In the genomic region with DNA sequence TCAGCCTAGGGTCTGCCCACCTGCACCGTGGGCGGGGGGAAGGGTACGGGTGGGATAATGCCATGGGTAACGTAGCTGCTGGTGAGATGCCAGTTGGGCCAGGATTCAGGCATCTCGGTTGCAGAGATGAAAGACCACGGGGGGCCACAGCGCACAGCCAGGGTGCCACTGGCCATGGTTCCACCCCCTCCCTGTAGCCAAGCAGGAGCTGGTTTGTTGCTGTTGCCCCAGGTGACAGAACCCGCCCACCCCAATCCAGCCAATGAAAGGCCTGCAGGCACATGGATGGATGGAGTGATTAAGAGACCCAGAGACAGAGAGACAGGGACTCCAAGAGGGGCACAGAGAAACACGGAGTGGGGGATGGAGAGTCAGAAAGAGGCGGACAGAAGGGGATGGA, we compare ENCODE assay signal across 13 cellular contexts. TPM values are rescaled to one million over a fixed set of nuclear protein-coding genes. Genes with fewer than 3 reads are reported as not detected.
DNase-seq lines count a peak whose midpoint lies in the region; ATAC-seq and TF ChIP-seq lines count a peak whose summit lies in the region.
"Had no signal": no experiment of that assay in that cellular context is flagged by ENCODE, and none has a peak within 500 bp of the region (broad histone marks: within the 10 kb centered on the region; RNA-seq: fewer than 3 reads in every experiment).

No MANE protein-coding gene starts in this region.

- no peak overlapping the region for H3K23ac ChIP-seq in H9 (ENCODE audit: insufficient read length, low read depth, low read length)
- no peak overlapping the region for H3K23ac ChIP-seq in neuronal stem cell (ENCODE audit: low read depth, low read length, poor library complexity)

- no peak overlapping the region for H3K14ac ChIP-seq in H9 (ENCODE audit: insufficient read depth, low read length)
- H3K14ac ChIP-seq in neuronal stem cell (ENCODE audit: low read length): no peak overlapping the region

- no peak overlapping the region for H4K91ac ChIP-seq in H9 (ENCODE audit: insufficient read length, low read depth, low read length)
- no peak overlapping the region for H4K91ac ChIP-seq in neuronal stem cell (ENCODE audit: low read depth, low read length, poor library complexity)

- H3K27ac ChIP-seq in H9 (ENCODE audit: insufficient read length, low read depth, low read length) (no peak overlapping the region), neuronal stem cell (replicated peaks; ENCODE audit: low read length) (no peak overlapping the region)
- H3K27ac ChIP-seq: neutrophil had no signal

- H3K79me2 ChIP-seq in H9 (ENCODE audit: insufficient read depth, low read length): no peaks in the 10 kb centered on the region

- H3K4ac ChIP-seq in H9 (ENCODE audit: low read depth, low read length): no peak overlapping the region
- H3K4ac ChIP-seq in neuronal stem cell (ENCODE audit: low read length): no peak overlapping the region

- peaks cover 15% of the 10 kb centered on the region; the same call in 1 of the 2 replicates for H3K27me3 ChIP-seq in H9 (ENCODE audit: insufficient read depth, low read length)
- peaks cover 8 to 72% (median 39%) of the 10 kb centered on the region in 3 experiments for H3K27me3 ChIP-seq in neuronal stem cell (ENCODE audit: control insufficient read depth in 3 of 3, insufficient read depth in 3 of 3, low read depth in 1 of 3, low read length in 3 of 3)

- H2BK15ac ChIP-seq in H9 (ENCODE audit: low read depth, low read length): no peak overlapping the region
- H2BK15ac ChIP-seq in neuronal stem cell (ENCODE audit: low read length): peak overlapping the region; percentile 37

- no peak overlapping the region for H2BK120ac ChIP-seq in H9 (ENCODE audit: low read depth, low read length, poor library complexity, severe bottlenecking)
- H2BK120ac ChIP-seq in neuronal stem cell (ENCODE audit: low read depth, low read length): no peak overlapping the region

- no peak for TF ChIP-seq CTCF in H9 (conservative IDR thresholded peaks at IDR 0.05)

- no peak overlapping the region for H2AK5ac ChIP-seq in H9 (ENCODE audit: insufficient read length, low read length)
- peak overlapping the region; percentile 46 for H2AK5ac ChIP-seq in neuronal stem cell (ENCODE audit: low read depth, low read length)

- H3K18ac ChIP-seq in H9 (ENCODE audit: insufficient read length, low read depth, low read length) (no peak overlapping the region), neuronal stem cell (ENCODE audit: low read length) (peak overlapping the region; percentile 76)

- intact Hi-C loops in activated CD4-positive, alpha-beta T cell treated with anti-CD3 and anti-CD28 coated beads for 36 hours (cut with DNase I, micrococcal nuclease): loop anchor here in 1 of 2 experiments (5.0 kb wide), 1 partner anchor 94 kb away; no protein-coding TSS in a partner anchor

- H3K27me3 Mint-ChIP-seq in activated CD4-positive, alpha-beta T cell treated with anti-CD3 and anti-CD28 coated beads for 36 hours: peaks cover 39% of the 10 kb centered on the region
- peaks cover 66% of the 10 kb centered on the region for H3K27me3 Mint-ChIP-seq in activated CD4-positive, alpha-beta T cell treated with anti-CD3 and anti-CD28 coated beads, Interleukin-2, amount 10 ng/mL, durations not matched to agents 7 days and 5 days
- H3K27me3 Mint-ChIP-seq in H9 (ENCODE audit: low read depth): peaks cover 83% of the 10 kb centered on the region
- peaks cover 52% of the 10 kb centered on the region for H3K27me3 Mint-ChIP-seq in central memory CD8-positive, alpha-beta T cell
- H3K27me3 Mint-ChIP-seq in stimulated activated memory B cell treated with anti-CD40 and anti-IgM and Interleukin-4, amounts not matched to agents 10 μg/mL and 1 μg/mL and 100 μg/mL, for 72 hours: peaks cover 82% of the 10 kb centered on the region

- no peak overlapping the region for H3K4me3 Mint-ChIP-seq in activated CD4-positive, alpha-beta T cell treated with anti-CD3 and anti-CD28 coated beads for 36 hours
- no peak overlapping the region for H3K4me3 Mint-ChIP-seq in activated CD4-positive, alpha-beta T cell treated with anti-CD3 and anti-CD28 coated beads, Interleukin-2, amount 10 ng/mL, durations not matched to agents 7 days and 5 days
- H3K4me3 Mint-ChIP-seq in H9: no peak overlapping the region
- peak overlapping the region; percentile 79 for H3K4me3 Mint-ChIP-seq in central memory CD8-positive, alpha-beta T cell
- no peak overlapping the region for H3K4me3 Mint-ChIP-seq in stimulated activated memory B cell treated with anti-CD40 and anti-IgM and Interleukin-4, amounts not matched to agents 10 μg/mL and 1 μg/mL and 100 μg/mL, for 72 hours

- H3K4me1 Mint-ChIP-seq in activated CD4-positive, alpha-beta T cell treated with anti-CD3 and anti-CD28 coated beads for 36 hours: peaks cover 20% of the 10 kb centered on the region
- H3K4me1 Mint-ChIP-seq in activated CD4-positive, alpha-beta T cell treated with anti-CD3 and anti-CD28 coated beads, Interleukin-2, amount 10 ng/mL, durations not matched to agents 7 days and 5 days: peaks cover 23% of the 10 kb centered on the region
- H3K4me1 Mint-ChIP-seq in H9: peaks cover 22 to 31% of the 10 kb centered on the region in 2 experiments
- peaks cover 22% of the 10 kb centered on the region for H3K4me1 Mint-ChIP-seq in central memory CD8-positive, alpha-beta T cell
- peaks cover 27% of the 10 kb centered on the region for H3K4me1 Mint-ChIP-seq in stimulated activated memory B cell treated with anti-CD40 and anti-IgM and Interleukin-4, amounts not matched to agents 10 μg/mL and 1 μg/mL and 100 μg/mL, for 72 hours

- POLR2A ChIA-PET in activated CD4-positive, alpha-beta T cell treated with anti-CD3 and anti-CD28 coated beads for 36 hours (lab: Charles Lee): no interaction called here
- POLR2A ChIA-PET in activated CD4-positive, alpha-beta T cell treated with anti-CD3 and anti-CD28 coated beads, Interleukin-2, amount 10 ng/mL, durations not matched to agents 7 days and 5 days (lab: Charles Lee): no interaction called here

- no peaks in the 10 kb centered on the region for H3K36me3 ChIP-seq in neuronal stem cell (replicated peaks in 1 of 2; ENCODE audit: control insufficient read depth in 2 of 2, insufficient read depth in 2 of 2, low read length in 2 of 2)
- H3K36me3 ChIP-seq: neutrophil had no signal

- peak; percentile 66 for DNase-seq in activated CD4-positive, alpha-beta T cell treated with anti-CD3 and anti-CD28 coated beads for 36 hours
- DNase-seq in activated CD4-positive, alpha-beta T cell treated with anti-CD3 and anti-CD28 coated beads, Interleukin-2, amount 10 ng/mL, durations not matched to agents 7 days and 5 days: no peak
- peak; percentile 62 for DNase-seq in H9
- no peak for DNase-seq in central memory CD8-positive, alpha-beta T cell (ENCODE audit: low spot score in 2 of 2)
- DNase-seq in neuronal stem cell (ENCODE audit: low spot score): no peak
- DNase-seq in GOT3 (lab: John Stamatoyannopoulos, UW): no peak
- DNase-seq in Ammon's horn (ENCODE audit: low spot score): no peak
- DNase-seq: effector memory CD4-positive, alpha-beta T cell; NK-92 treated with Interleukin-12 subunit alpha and Interleukin-12 subunit beta, amount 100 ng/mL, for 24 hours had no signal

- no peaks in the 10 kb centered on the region for H4K20me1 ChIP-seq in H9 (ENCODE audit: control insufficient read depth, insufficient read depth, insufficient read length)

- no peaks in the 10 kb centered on the region for H3K4me1 ChIP-seq in H9 (ENCODE audit: insufficient read depth, low read length)
- peaks cover 9 to 17% of the 10 kb centered on the region in 2 donors for H3K4me1 ChIP-seq in neuronal stem cell (ENCODE audit: control insufficient read depth in 2 of 2, insufficient read depth in 1 of 2, low read depth in 1 of 2, low read length in 2 of 2)

- no peaks in the 10 kb centered on the region for H3K79me1 ChIP-seq in H9 (ENCODE audit: insufficient read depth, low read depth, low read length, poor library complexity, severe bottlenecking)
- H3K79me1 ChIP-seq in neuronal stem cell (ENCODE audit: low read depth, low read length): no peaks in the 10 kb centered on the region

- peak; percentile 37 for ATAC-seq in activated CD4-positive, alpha-beta T cell treated with anti-CD3 and anti-CD28 coated beads for 36 hours
- ATAC-seq in central memory CD8-positive, alpha-beta T cell (replicated peaks; ENCODE audit: extremely low read depth, poor library complexity, severe bottlenecking): no peak
- no peak for ATAC-seq in stimulated activated memory B cell treated with anti-CD40 and anti-IgM and Interleukin-4, amounts not matched to agents 10 μg/mL and 1 μg/mL and 100 μg/mL, for 72 hours

- H3K4me2 ChIP-seq in H9 (ENCODE audit: insufficient read depth, insufficient read length, low read length) (no peak overlapping the region), neuronal stem cell (ENCODE audit: insufficient read depth, low read length, poor library complexity, severe bottlenecking) (no peak overlapping the region)

- H3K4me3 ChIP-seq in neuronal stem cell (ENCODE audit: low read length in 2 of 2): no peak overlapping the region

- H2BK20ac ChIP-seq in H9 (ENCODE audit: low read depth, low read length, poor library complexity, severe bottlenecking): no peak overlapping the region

- H3K36me3 Mint-ChIP-seq in activated CD4-positive, alpha-beta T cell treated with anti-CD3 and anti-CD28 coated beads for 36 hours (ENCODE audit: low read depth): no peaks in the 10 kb centered on the region
- H3K36me3 Mint-ChIP-seq in activated CD4-positive, alpha-beta T cell treated with anti-CD3 and anti-CD28 coated beads, Interleukin-2, amount 10 ng/mL, durations not matched to agents 7 days and 5 days (ENCODE audit: low read depth): no peaks in the 10 kb centered on the region
- H3K36me3 Mint-ChIP-seq in H9 (ENCODE audit: insufficient read depth in 1 of 3, low read depth in 3 of 3): no peaks in the 10 kb centered on the region; a peak in 1 of 7 replicates
- H3K36me3 Mint-ChIP-seq in central memory CD8-positive, alpha-beta T cell (ENCODE audit: insufficient read depth): peaks cover 1% of the 10 kb centered on the region
- no peaks in the 10 kb centered on the region for H3K36me3 Mint-ChIP-seq in stimulated activated memory B cell treated with anti-CD40 and anti-IgM and Interleukin-4, amounts not matched to agents 10 μg/mL and 1 μg/mL and 100 μg/mL, for 72 hours
- H3K36me3 Mint-ChIP-seq: type B pancreatic cell had no signal

- no peak overlapping the region for H3T11ph ChIP-seq in H9 (ENCODE audit: low read length)

- H3K9me3 ChIP-seq in H9 (ENCODE audit: control insufficient read depth, low read depth, low read length) (no peaks in the 10 kb centered on the region), neuronal stem cell (replicated peaks in 1 of 2; ENCODE audit: control insufficient read depth in 2 of 2, insufficient read depth in 1 of 2, low read depth in 1 of 2, low read length in 2 of 2) (no peaks in the 10 kb centered on the region)
- H3K9me3 ChIP-seq: neutrophil had no signal

- H3K9ac ChIP-seq in H9 (ENCODE audit: extremely low read depth, insufficient read length, low read length) (no peak overlapping the region), neuronal stem cell (ENCODE audit: low read depth, low read length, poor library complexity) (no peak overlapping the region)

- no peak overlapping the region for H3K27ac Mint-ChIP-seq in activated CD4-positive, alpha-beta T cell treated with anti-CD3 and anti-CD28 coated beads for 36 hours
- no peak overlapping the region for H3K27ac Mint-ChIP-seq in activated CD4-positive, alpha-beta T cell treated with anti-CD3 and anti-CD28 coated beads, Interleukin-2, amount 10 ng/mL, durations not matched to agents 7 days and 5 days
- no peak overlapping the region for H3K27ac Mint-ChIP-seq in H9
- no peak overlapping the region for H3K27ac Mint-ChIP-seq in central memory CD8-positive, alpha-beta T cell (ENCODE audit: low read depth)
- no peak overlapping the region for H3K27ac Mint-ChIP-seq in stimulated activated memory B cell treated with anti-CD40 and anti-IgM and Interleukin-4, amounts not matched to agents 10 μg/mL and 1 μg/mL and 100 μg/mL, for 72 hours
- H3K27ac Mint-ChIP-seq: T-helper 2 cell treated with Interferon-gamma antibody and Interleukin-4, amounts not matched to agents 5 μg/mL and 100 μg/mL, for 36 hours; type B pancreatic cell had no signal

- no peak overlapping the region for H4K5ac ChIP-seq in H9 (ENCODE audit: insufficient read length, low read depth, low read length)

- H2AFZ ChIP-seq in H9 (ENCODE audit: low read length): no peak overlapping the region
- no peak overlapping the region for H2AFZ ChIP-seq in neuronal stem cell (ENCODE audit: low read length)

- H3K9me3 Mint-ChIP-seq in activated CD4-positive, alpha-beta T cell treated with anti-CD3 and anti-CD28 coated beads for 36 hours (ENCODE audit: low read depth): no peaks in the 10 kb centered on the region
- no peaks in the 10 kb centered on the region for H3K9me3 Mint-ChIP-seq in activated CD4-positive, alpha-beta T cell treated with anti-CD3 and anti-CD28 coated beads, Interleukin-2, amount 10 ng/mL, durations not matched to agents 7 days and 5 days
- peaks cover 0 to 2% of the 10 kb centered on the region in 2 experiments; a peak in 1 of 5 replicates for H3K9me3 Mint-ChIP-seq in H9
- no peaks in the 10 kb centered on the region for H3K9me3 Mint-ChIP-seq in central memory CD8-positive, alpha-beta T cell
- no peaks in the 10 kb centered on the region for H3K9me3 Mint-ChIP-seq in stimulated activated memory B cell treated with anti-CD40 and anti-IgM and Interleukin-4, amounts not matched to agents 10 μg/mL and 1 μg/mL and 100 μg/mL, for 72 hours
- H3K9me3 Mint-ChIP-seq: T-helper 2 cell treated with Interferon-gamma antibody and Interleukin-4, amounts not matched to agents 5 μg/mL and 100 μg/mL, for 36 hours; type B pancreatic cell had no signal

- H3K56ac ChIP-seq in H9 (ENCODE audit: insufficient read length, low read depth, low read length): no peak overlapping the region

- H2BK5ac ChIP-seq in H9 (ENCODE audit: insufficient read length, low read length): no peak overlapping the region
- H2BK5ac ChIP-seq in neuronal stem cell (ENCODE audit: low read length): no peak overlapping the region

- H2BK12ac ChIP-seq in H9 (ENCODE audit: insufficient read length, low read depth, low read length): no peak overlapping the region
- H2BK12ac ChIP-seq in neuronal stem cell (ENCODE audit: low read length): no peak overlapping the region

- CTCF ChIA-PET in activated CD4-positive, alpha-beta T cell treated with anti-CD3 and anti-CD28 coated beads for 36 hours (lab: Charles Lee): interaction anchor here (1.3 to 2.0 kb wide), 3 partner anchors 7 to 88 kb away, joined by 3 to 5 read pairs (median 4); partner anchors contain the start of genes GYS1 and RUVBL2
- CTCF ChIA-PET in activated CD4-positive, alpha-beta T cell treated with anti-CD3 and anti-CD28 coated beads, Interleukin-2, amount 10 ng/mL, durations not matched to agents 7 days and 5 days (lab: Charles Lee): interaction anchor here (0.8 to 1.6 kb wide), 3 partner anchors 38 to 140 kb away, joined by 3 to 7 read pairs (median 6); a partner anchor contains a TSS

- peaks cover 10% of the 10 kb centered on the region for H3K23me2 ChIP-seq in H9 (ENCODE audit: insufficient read length, low read depth, low read length, poor library complexity, severe bottlenecking)

- whole genome bisulfite sequencing in H9 (ENCODE audit: extremely low coverage, insufficient read length, low lambda C conversion rate): no CpG with 5 or more reads among the region's 10 CpGs
- WGBS in neuronal stem cell (ENCODE audit: extremely low coverage in 2 of 2, insufficient read length in 2 of 2, insufficient replicate concordance in 1 of 2), 2 donors: no CpG with 5 or more reads among the region's 10 CpGs

- H4K8ac ChIP-seq in H9 (replicated peaks; ENCODE audit: insufficient read length, low read depth, low read length) (no peak overlapping the region), neuronal stem cell (ENCODE audit: low read depth, low read length) (no peak overlapping the region)

RNA-seq across cellular contexts. Expression of gene CGB7, which starts 1.0 kb away (rescaled TPM):
- total RNA-seq in activated CD4-positive, alpha-beta T cell treated with anti-CD3 and anti-CD28 coated beads for 36 hours: under 1 TPM in 1 of 2 experiments, not detected in 1; 0.40 TPM
- total RNA-seq in activated CD4-positive, alpha-beta T cell treated with anti-CD3 and anti-CD28 coated beads, Interleukin-2, amount 10 ng/mL, durations not matched to agents 7 days and 5 days: not detected
- total RNA-seq in H9 (2021): 1.2 TPM in 2 replicates
- polyA plus RNA-seq in neuronal stem cell (2013, experiment 1 of 2): 0.67 TPM
- 0.83 TPM for polyA plus RNA-seq in neuronal stem cell (2013, experiment 2 of 2)

RNA-seq across cellular contexts. Expression of gene NTF4, which starts 6.0 kb away (rescaled TPM):
- not detected for total RNA-seq in activated CD4-positive, alpha-beta T cell treated with anti-CD3 and anti-CD28 coated beads for 36 hours
- total RNA-seq in activated CD4-positive, alpha-beta T cell treated with anti-CD3 and anti-CD28 coated beads, Interleukin-2, amount 10 ng/mL, durations not matched to agents 7 days and 5 days: not detected
- 2.1 and 2.3 TPM in 2 replicates for total RNA-seq in H9 (2021)
- 0.53 TPM for polyA plus RNA-seq in neuronal stem cell (2013, experiment 1 of 2)
- polyA plus RNA-seq in neuronal stem cell (2013, experiment 2 of 2): 0.57 TPM

RNA-seq across cellular contexts. Expression of gene CGB8, which starts 9.7 kb away (rescaled TPM):
- total RNA-seq in activated CD4-positive, alpha-beta T cell treated with anti-CD3 and anti-CD28 coated beads for 36 hours: not detected
- not detected for total RNA-seq in activated CD4-positive, alpha-beta T cell treated with anti-CD3 and anti-CD28 coated beads, Interleukin-2, amount 10 ng/mL, durations not matched to agents 7 days and 5 days
- total RNA-seq in H9 (2021): 0.39 TPM in 1 of 2 replicates, not detected in the other
- polyA plus RNA-seq in neuronal stem cell (2013, experiment 1 of 2): not detected
- not detected for polyA plus RNA-seq in neuronal stem cell (2013, experiment 2 of 2)

RNA-seq across cellular contexts. Expression of gene KCNA7, which starts 13.9 kb away (rescaled TPM):
- not detected for total RNA-seq in activated CD4-positive, alpha-beta T cell treated with anti-CD3 and anti-CD28 coated beads for 36 hours
- not detected for total RNA-seq in activated CD4-positive, alpha-beta T cell treated with anti-CD3 and anti-CD28 coated beads, Interleukin-2, amount 10 ng/mL, durations not matched to agents 7 days and 5 days
- total RNA-seq in H9 (2021): 0.04 TPM in 2 replicates
- polyA plus RNA-seq in neuronal stem cell (2013, experiment 1 of 2): not detected
- polyA plus RNA-seq in neuronal stem cell (2013, experiment 2 of 2): not detected

RNA-seq across cellular contexts. Expression of gene CGB5, which starts 14.9 kb away (rescaled TPM):
- not detected for total RNA-seq in activated CD4-positive, alpha-beta T cell treated with anti-CD3 and anti-CD28 coated beads for 36 hours
- not detected for total RNA-seq in activated CD4-positive, alpha-beta T cell treated with anti-CD3 and anti-CD28 coated beads, Interleukin-2, amount 10 ng/mL, durations not matched to agents 7 days and 5 days
- not detected in 2 replicates for total RNA-seq in H9 (2021)
- not detected for polyA plus RNA-seq in neuronal stem cell (2013, experiment 1 of 2)
- not detected for polyA plus RNA-seq in neuronal stem cell (2013, experiment 2 of 2)

Comparison
In these comparisons a context has a peak if more than half of its experiments do, and no peak if none do; other contexts are left out.
1. DNase-seq: peak in activated CD4-positive, alpha-beta T cell treated with anti-CD3 and anti-CD28 coated beads for 36 hours (single experiment) and H9 (single experiment); none in activated CD4-positive, alpha-beta T cell treated with anti-CD3 and anti-CD28 coated beads, Interleukin-2, amount 10 ng/mL, durations not matched to agents 7 days and 5 days (single experiment), central memory CD8-positive, alpha-beta T cell (0 of 2), neuronal stem cell (single experiment), GOT3 (single experiment) and Ammon's horn (single experiment).